8 cellular contexts compared by ENCODE assay signal in genomic region chr20:62805365-62805710, GRCh38. TPM values are rescaled to one million over a fixed set of nuclear protein-coding genes. Genes with fewer than 3 reads are reported as not detected.
DNase-seq lines count a peak whose midpoint lies in the region; ATAC-seq and TF ChIP-seq lines count a peak whose summit lies in the region.

No MANE protein-coding gene starts in this region.

- peaks cover 50% of the 10 kb centered on the region for H3K36me3 ChIP-seq in OCI-LY1 (ENCODE audit: insufficient read depth, low read length)

- peak; percentile 18 for DNase-seq in NCI-H748 (lab: John Stamatoyannopoulos, UW; ENCODE audit: unreplicated experiment)
- no peak for DNase-seq in NCI-H748 treated with DMSO at 0.1 percent for 48 hours (lab: John Stamatoyannopoulos, UW)
- no peak for DNase-seq in effector memory CD8-positive, alpha-beta T cell
- no peak for DNase-seq in naive thymus-derived CD8-positive, alpha-beta T cell
- no peak for DNase-seq in NCI-H226

- H3K36me3 Mint-ChIP-seq in effector memory CD8-positive, alpha-beta T cell (ENCODE audit: insufficient read depth), result peaks cover 42% of the 10 kb centered on the region
- peaks cover 0 to 27% (median 6%) of the 10 kb centered on the region in 3 donors for H3K36me3 Mint-ChIP-seq in naive thymus-derived CD8-positive, alpha-beta T cell

- H3K27me3 Mint-ChIP-seq in effector memory CD8-positive, alpha-beta T cell, result no peaks in the 10 kb centered on the region
- H3K27me3 Mint-ChIP-seq in naive thymus-derived CD8-positive, alpha-beta T cell, result no peaks in the 10 kb centered on the region

- H2AFZ ChIP-seq in OCI-LY1 (ENCODE audit: low read length), result no peak overlapping the region

- H3K9ac ChIP-seq in OCI-LY1 (ENCODE audit: low read length), result peak overlapping the region; percentile 89

- POLR2A ChIA-PET in naive thymus-derived CD8-positive, alpha-beta T cell (lab: Charles Lee), result interaction anchor here (0.9 to 8.4 kb wide), 7 partner anchors 10 to 101 kb away, joined by 3 to 145 read pairs (median 7); partner anchors contain the start of gene MRGBP

- peak overlapping the region; percentile 86 for H3K4me3 ChIP-seq in OCI-LY1 (ENCODE audit: low read depth, low read length, poor library complexity, severe bottlenecking)

- no peaks in the 10 kb centered on the region; the same call in 1 of the 2 replicates for H3F3A ChIP-seq in OCI-LY1 (ENCODE audit: insufficient read depth, low read length)

- H3K9me3 ChIP-seq in OCI-LY1 (ENCODE audit: low read length), result no peaks in the 10 kb centered on the region

- TF ChIP-seq CTCF in OCI-LY1 (IDR thresholded peaks at IDR 0.05; ENCODE audit: low read length), result no peak

- H3K4me1 ChIP-seq in OCI-LY1 (ENCODE audit: insufficient read depth, low read length, severe bottlenecking), result peaks cover 33% of the 10 kb centered on the region

- H3K9me3 Mint-ChIP-seq in effector memory CD8-positive, alpha-beta T cell, result no peaks in the 10 kb centered on the region
- H3K9me3 Mint-ChIP-seq in naive thymus-derived CD8-positive, alpha-beta T cell, result no peaks in the 10 kb centered on the region

- H3K4me3 Mint-ChIP-seq in effector memory CD8-positive, alpha-beta T cell, result peak overlapping the region; percentile 86 to 90
- peak overlapping the region; percentile 67 to 87 (median 76) for H3K4me3 Mint-ChIP-seq in naive thymus-derived CD8-positive, alpha-beta T cell

- H4K20me1 ChIP-seq in OCI-LY1 (ENCODE audit: insufficient read depth, low read length), result no peaks in the 10 kb centered on the region

- no peaks in the 10 kb centered on the region for H3K9me2 ChIP-seq in OCI-LY1 (ENCODE audit: low read depth, low read length)

- H3K4me1 Mint-ChIP-seq in effector memory CD8-positive, alpha-beta T cell (ENCODE audit: low read depth in 2 of 2), result peaks cover 20 to 29% of the 10 kb centered on the region in 2 donors
- peaks cover 14 to 39% (median 30%) of the 10 kb centered on the region in 4 donors for H3K4me1 Mint-ChIP-seq in naive thymus-derived CD8-positive, alpha-beta T cell

- no peaks in the 10 kb centered on the region for H3K27me3 ChIP-seq in OCI-LY1 (ENCODE audit: insufficient read depth, low read length)

- H3K4me2 ChIP-seq in OCI-LY1 (ENCODE audit: low read length), result peak overlapping the region; percentile 99

- H3K27ac ChIP-seq in OCI-LY1 (ENCODE audit: low read depth, low read length, poor library complexity, severe bottlenecking), result peak overlapping the region; percentile 23

- ATAC-seq in effector memory CD8-positive, alpha-beta T cell (replicated peaks), result no peak
- ATAC-seq in naive thymus-derived CD8-positive, alpha-beta T cell, result peak in 1 of 2 donors; percentile 24
- ATAC-seq in GM21825 (IDR thresholded peaks at IDR 0.05; ENCODE audit: unreplicated experiment), result no peak
- no peak for ATAC-seq in HG03135 (IDR thresholded peaks at IDR 0.05; ENCODE audit: unreplicated experiment)

- peaks cover 9% of the 10 kb centered on the region for H3K79me2 ChIP-seq in OCI-LY1 (ENCODE audit: insufficient read depth, low read length)

- H3K27ac Mint-ChIP-seq in effector memory CD8-positive, alpha-beta T cell, result peak overlapping the region in 1 of 2 donors; percentile 97
- H3K27ac Mint-ChIP-seq in naive thymus-derived CD8-positive, alpha-beta T cell, result peak overlapping the region in 7 of 10 donors; percentile 19 to 79 (median 65)

RNA-seq across cellular contexts. Expression of gene OGFR, which starts 0.7 kb away (rescaled TPM):
- total RNA-seq in naive thymus-derived CD8-positive, alpha-beta T cell, result 10 to 100 TPM; 77.1 to 79.9 TPM
- 10 to 100 TPM; 26.5 to 58.2 (median 40.1) TPM for polyA plus RNA-seq in naive thymus-derived CD8-positive, alpha-beta T cell

RNA-seq across cellular contexts. Expression of gene MRGBP, which starts 9.1 kb away (rescaled TPM):
- total RNA-seq in naive thymus-derived CD8-positive, alpha-beta T cell, result 10 to 100 TPM; 13.6 to 14.2 TPM
- polyA plus RNA-seq in naive thymus-derived CD8-positive, alpha-beta T cell, result 10 to 100 TPM in 1 of 3 donors, 1 to 10 TPM in 2; 7.4 to 10.2 (median 9.0) TPM

RNA-seq across cellular contexts. Expression of gene COL9A3, which starts 11.5 kb away (rescaled TPM):
- total RNA-seq in naive thymus-derived CD8-positive, alpha-beta T cell, result 1 to 10 TPM; 1.2 to 2.2 TPM
- polyA plus RNA-seq in naive thymus-derived CD8-positive, alpha-beta T cell, result under 1 TPM in 1 of 3 donors, not detected in 2; 0.15 TPM

RNA-seq across cellular contexts. Expression of gene TCFL5, which starts 56.3 kb away (rescaled TPM):
- 10 to 100 TPM; 13.2 to 13.4 TPM for total RNA-seq in naive thymus-derived CD8-positive, alpha-beta T cell
- polyA plus RNA-seq in naive thymus-derived CD8-positive, alpha-beta T cell, result 1 to 10 TPM; 1.0 to 2.1 (median 1.5) TPM
